30 cellular contexts compared by ENCODE assay signal in the genomic region with DNA sequence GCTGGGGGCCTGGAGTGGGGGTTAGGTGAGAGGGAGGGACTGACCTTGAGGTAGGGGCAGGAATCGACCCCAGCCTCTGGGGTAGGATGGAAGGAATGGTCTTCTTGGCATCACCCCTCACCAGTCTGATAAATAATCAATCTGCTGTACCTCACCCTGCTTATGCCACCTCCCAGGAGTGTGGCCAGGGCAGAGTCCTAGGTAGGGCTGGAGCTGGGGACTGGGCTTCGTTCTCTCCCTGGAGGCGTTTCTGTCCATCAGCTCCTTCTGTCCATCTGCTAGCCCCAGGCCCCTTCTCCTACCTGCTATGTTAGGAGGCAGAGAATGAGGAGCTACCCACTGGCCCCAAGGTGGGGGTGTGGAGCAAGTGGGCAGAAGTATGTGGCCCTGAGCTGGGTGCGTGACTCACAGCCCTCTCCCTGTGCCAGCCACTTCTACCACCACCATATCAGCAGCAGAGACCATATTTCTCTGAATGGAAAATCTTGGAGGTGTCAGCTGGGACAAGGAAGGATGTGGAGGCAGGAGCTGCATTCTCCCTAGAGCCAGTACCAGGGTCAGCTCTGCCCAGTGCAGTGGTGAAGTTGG. TPM values are rescaled to one million over a fixed set of nuclear protein-coding genes. Genes with fewer than 3 reads are reported as not detected.
DNase-seq lines count a peak whose midpoint lies in the region; ATAC-seq, FAIRE-seq and TF ChIP-seq lines count a peak whose summit lies in the region.
"Had no signal": no experiment of that assay in that cellular context is flagged by ENCODE, and none has a peak within 500 bp of the region (broad histone marks: within the 10 kb centered on the region; RNA-seq: fewer than 3 reads in every experiment).

No MANE protein-coding gene starts in this region.

- no peaks in the 10 kb centered on the region for H3F3A ChIP-seq in MM.1S (ENCODE audit: insufficient read depth, low read length)

- no peak overlapping the region for H3K4me3 ChIP-seq in Panc1 (ENCODE audit: low read depth in 2 of 2, low read length in 2 of 2)
- H3K4me3 ChIP-seq in retinal pigment epithelial cell (ENCODE audit: low read length) = no peak overlapping the region
- no peak overlapping the region for H3K4me3 ChIP-seq in MM.1S (ENCODE audit: low read length)
- H3K4me3 ChIP-seq: body of pancreas, colonic mucosa, ovary, right atrium auricular region had no signal

- intact Hi-C loops in Panc1 (cut with micrococcal nuclease; ENCODE audit: unreplicated experiment) = no loop called here

- CTCF ChIA-PET in Panc1 (lab: Charles Lee) = interaction anchor here (1.3 kb wide), 1 partner anchor 131 kb away, joined by 3 read pairs; no protein-coding TSS in a partner anchor

- TF ChIP-seq CTCF in Panc1 (IDR thresholded peaks at IDR 0.05) (no peak), foreskin keratinocyte (conservative IDR thresholded peaks at IDR 0.05) (no peak), retinal pigment epithelial cell (conservative IDR thresholded peaks at IDR 0.05; ENCODE audit: low read depth, low read length) (peak; percentile 37), MM.1S (IDR thresholded peaks at IDR 0.05; ENCODE audit: low read length) (no peak)

- no peak overlapping the region for H3K9ac ChIP-seq in MM.1S (ENCODE audit: low read length)

- H3K27ac ChIP-seq in Panc1 (ENCODE audit: low read length) (no peak overlapping the region), foreskin keratinocyte (no peak overlapping the region), MM.1S (ENCODE audit: low read length) (no peak overlapping the region)
- H3K27ac ChIP-seq: body of pancreas, colonic mucosa, ovary, right atrium auricular region had no signal

- no peak for FAIRE-seq in H54 (lab: Jason Lieb, UNC)
- FAIRE-seq: RCC 7860 had no signal

- H3K27me3 ChIP-seq in Panc1 (ENCODE audit: control insufficient read depth, insufficient read depth, low read length) = no peaks in the 10 kb centered on the region
- peaks cover 28% of the 10 kb centered on the region for H3K27me3 ChIP-seq in foreskin keratinocyte
- H3K27me3 ChIP-seq in MM.1S (replicated peaks; ENCODE audit: insufficient read depth, low read length) = no peaks in the 10 kb centered on the region
- H3K27me3 ChIP-seq: body of pancreas, colonic mucosa, ovary, right atrium auricular region had no signal

- in situ Hi-C loops in Panc1 (cut with HindIII; ENCODE audit: low pct_unique_long_range_greater_than_20kb, low sequenced_read_pairs) = no loop called here

- POLR2A ChIA-PET in Panc1 (lab: Charles Lee) = no interaction called here

- no peaks in the 10 kb centered on the region for H3K9me3 ChIP-seq in Panc1 (ENCODE audit: control insufficient read depth, insufficient read depth, low read depth, low read length)
- no peaks in the 10 kb centered on the region for H3K9me3 ChIP-seq in MM.1S (replicated peaks; ENCODE audit: insufficient read depth, low read length)
- H3K9me3 ChIP-seq: body of pancreas, Caco-2, colonic mucosa, ovary, right atrium auricular region had no signal

- no peaks in the 10 kb centered on the region for H3K79me2 ChIP-seq in MM.1S (ENCODE audit: low read length)

- no peak overlapping the region for H3K4me2 ChIP-seq in MM.1S (ENCODE audit: low read depth, low read length)

- no TSS peak for BruUV-seq in Panc1 (replicated peaks; lab: Mats Ljungman, UMichigan)

- no peaks in the 10 kb centered on the region for H4K20me1 ChIP-seq in MM.1S (ENCODE audit: insufficient read depth, low read length)

- H3K4me1 ChIP-seq in Panc1 (ENCODE audit: control insufficient read depth, insufficient read depth, low read length) (no peaks in the 10 kb centered on the region), foreskin keratinocyte (no peaks in the 10 kb centered on the region), MM.1S (ENCODE audit: low read length) (no peaks in the 10 kb centered on the region)
- H3K4me1 ChIP-seq: body of pancreas, Caco-2, colonic mucosa, right atrium auricular region had no signal

- H3K9me2 ChIP-seq in MM.1S (replicated peaks; ENCODE audit: insufficient read depth, low read length) = no peaks in the 10 kb centered on the region

- no peak for TF ChIP-seq POLR2A in H54 (IDR thresholded peaks at IDR 0.05; ENCODE audit: low read depth, low read length)

- no peak overlapping the region for H2AFZ ChIP-seq in MM.1S (ENCODE audit: low read length)

- peak; percentile 23; the same call in 1 of the 2 replicates for ATAC-seq in Panc1
- peak; percentile 27 for ATAC-seq in foreskin keratinocyte
- no peak for ATAC-seq in GM21447 (IDR thresholded peaks at IDR 0.05; ENCODE audit: unreplicated experiment)
- no peak for ATAC-seq in HG03135 (IDR thresholded peaks at IDR 0.05; ENCODE audit: unreplicated experiment)
- ATAC-seq: body of pancreas; naive thymus-derived CD4-positive, alpha-beta T cell; stimulated activated naive CD8-positive, alpha-beta T cell treated with anti-CD3 and anti-CD28 coated beads, Interleukin-15, Interleukin-2, amounts not matched to agents 100 U/mL and 50 U/mL, for 24 hours had no signal

- H3K36me3 ChIP-seq in Panc1 (ENCODE audit: control insufficient read depth, insufficient read depth, low read length) = no peaks in the 10 kb centered on the region
- no peaks in the 10 kb centered on the region for H3K36me3 ChIP-seq in MM.1S (replicated peaks; ENCODE audit: insufficient read depth, low read length)
- H3K36me3 ChIP-seq: colonic mucosa, ovary, right atrium auricular region had no signal

- DNase-seq in H54 (ENCODE audit: insufficient read length, low spot score) (peak; percentile 83), Panc1 (ENCODE audit: low read depth, low spot score) (no peak), foreskin keratinocyte (no peak), retinal pigment epithelial cell (ENCODE audit: low read depth) (no peak), MM.1S (no peak)
- DNase-seq: activated CD4-positive, alpha-beta memory T cell treated with anti-CD3 and anti-CD28 coated beads for 36 hours; activated CD4-positive, CD25-positive, alpha-beta regulatory T cell; activated effector memory CD4-positive, alpha-beta T cell treated with anti-CD3 and anti-CD28 coated beads, Interleukin-2, amount 50 U/mL, for 16 hours; activated T-cell treated with anti-CD3 and anti-CD28 coated beads for 4 hours; body of pancreas; Caco-2; colonic mucosa; endodermal cell; left cardiac atrium; naive thymus-derived CD4-positive, alpha-beta T cell; NCI-H2081 treated with DMSO at 0.1 percent for 48 hours; NCI-H510A; NK-92 treated with Interleukin-12 subunit alpha and Interleukin-12 subunit beta, amount 100 ng/mL, for 24 hours; ovary; stimulated activated CD4-positive, alpha-beta T cell treated with anti-CD3 and anti-CD28 coated beads, Interleukin-12 subunit alpha, Interleukin-12 subunit beta, amount 100 ng/mL, for 4 hours; stimulated activated CD4-positive, alpha-beta T cell treated with anti-CD3 and anti-CD28 coated beads, Interleukin-4, amount 100 ng/mL, for 4 hours; stimulated activated naive CD8-positive, alpha-beta T cell treated with anti-CD3 and anti-CD28 coated beads, Interleukin-15, Interleukin-2, amounts not matched to agents 100 U/mL and 50 U/mL, for 24 hours; T-helper 9 cell had no signal

RNA-seq across cellular contexts. Expression of a gene that starts 12.7 kb away (rescaled TPM):
- total RNA-seq in Panc1 (2021; ENCODE audit: unreplicated experiment) (not detected), foreskin keratinocyte (not detected in 2 replicates)
- polyA plus RNA-seq in Panc1 (2012; ENCODE audit: insufficient read length) = 0.38 TPM
- not detected in 2 replicates for polyA plus RNA-seq in foreskin keratinocyte
- total RNA-seq: activated CD4-positive, alpha-beta memory T cell treated with anti-CD3 and anti-CD28 coated beads for 36 hours; body of pancreas; Caco-2; H4; mesenteric fat pad; ovary had no signal
- polyA plus RNA-seq: BJ, ovary had no signal

RNA-seq across cellular contexts. Expression of a gene that starts 41.8 kb away (rescaled TPM):
- total RNA-seq in Panc1 (2021; ENCODE audit: unreplicated experiment) (79.1 TPM), foreskin keratinocyte (19.4 and 23.5 TPM in 2 replicates)
- 104 TPM for polyA plus RNA-seq in Panc1 (2012; ENCODE audit: insufficient read length)
- 9.7 and 12.0 TPM in 2 replicates for polyA plus RNA-seq in foreskin keratinocyte

RNA-seq across cellular contexts. Expression of a gene that starts 49.8 kb away (rescaled TPM):
- total RNA-seq in Panc1 (2021; ENCODE audit: unreplicated experiment) = 2.4 TPM
- 0.34 TPM for polyA plus RNA-seq in Panc1 (2012; ENCODE audit: insufficient read length)
- 0.25 TPM in 1 of 2 replicates, not detected in the other for total RNA-seq in foreskin keratinocyte
- not detected in 2 replicates for polyA plus RNA-seq in foreskin keratinocyte

Comparison
In these comparisons a context has a peak if more than half of its experiments do, and no peak if none do; other contexts are left out.
1. ATAC-seq: peak in Panc1 (single experiment) and foreskin keratinocyte (single experiment); none in GM21447 (single experiment) and HG03135 (single experiment).